8 cellular contexts compared by ENCODE assay signal in the genomic region with DNA sequence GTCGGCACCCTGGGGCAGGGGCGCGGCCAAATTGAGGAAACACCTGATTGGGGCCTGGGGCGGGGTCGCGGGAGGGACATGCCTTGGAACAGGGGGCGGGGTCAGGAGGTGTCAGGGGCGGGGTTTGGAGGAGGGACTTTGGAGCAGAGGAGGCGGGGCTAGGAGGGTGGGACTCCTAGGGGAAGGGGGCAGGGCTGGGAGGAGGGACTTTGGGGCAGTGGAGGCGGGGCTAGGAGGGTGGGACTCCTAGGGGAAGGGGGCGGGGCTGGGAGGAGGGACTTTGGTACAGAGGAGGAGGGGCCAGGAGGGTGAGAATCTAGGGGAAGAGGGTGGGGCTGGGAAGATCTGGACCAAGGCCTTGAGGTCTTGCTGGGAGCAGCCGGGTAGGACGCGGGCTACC. TPM values are rescaled to one million over a fixed set of nuclear protein-coding genes. Genes with fewer than 3 reads are reported as not detected.
DNase-seq lines count a peak whose midpoint lies in the region; ATAC-seq and TF ChIP-seq lines count a peak whose summit lies in the region.
"Had no signal": no experiment of that assay in that cellular context is flagged by ENCODE, and none has a peak within 500 bp of the region (broad histone marks: within the 10 kb centered on the region; RNA-seq: fewer than 3 reads in every experiment).

No MANE protein-coding gene starts in this region.

- H3K27me3 ChIP-seq in GM23248 (replicated peaks; ENCODE audit: insufficient read depth) (no peaks in the 10 kb centered on the region), Panc1 (ENCODE audit: control insufficient read depth, insufficient read depth, low read length) (no peaks in the 10 kb centered on the region)

- no peaks in the 10 kb centered on the region for H3F3A ChIP-seq in GM23248 (ENCODE audit: insufficient read depth)

- CTCF ChIA-PET in Panc1 (lab: Charles Lee): no interaction called here

- H3K36me3 ChIP-seq in GM23248 (ENCODE audit: low read depth) (no peaks in the 10 kb centered on the region), Panc1 (ENCODE audit: control insufficient read depth, insufficient read depth, low read length) (no peaks in the 10 kb centered on the region)

- DNase-seq in GM23248 (peak; percentile 89), Panc1 (ENCODE audit: low read depth, low spot score) (no peak), activated gamma-delta T cell (lab: John Stamatoyannopoulos, UW) (peak; percentile 30), Right ventricle myocardium inferior (ENCODE audit: missing footprints) (peak; percentile 91), SK-N-DZ (ENCODE audit: low spot score) (no peak), OCI-M2 (lab: John Stamatoyannopoulos, UW; ENCODE audit: unreplicated experiment) (no peak)

- in situ Hi-C loops in GM23248 (cut with MboI) (no loop called here), Panc1 (cut with HindIII; ENCODE audit: low pct_unique_long_range_greater_than_20kb, low sequenced_read_pairs) (no loop called here)

- H3K27ac ChIP-seq in GM23248 (no peak overlapping the region), Panc1 (ENCODE audit: low read length) (no peak overlapping the region), skin epidermis (no peak overlapping the region)

- TF ChIP-seq CTCF in Panc1 (IDR thresholded peaks at IDR 0.05): no peak

- POLR2A ChIA-PET in Panc1 (lab: Charles Lee): no interaction called here

- H3K4me1 ChIP-seq in GM23248 (ENCODE audit: insufficient read depth): peaks cover 10% of the 10 kb centered on the region; the same call in 1 of the 2 replicates
- no peaks in the 10 kb centered on the region for H3K4me1 ChIP-seq in Panc1 (ENCODE audit: control insufficient read depth, insufficient read depth, low read length)

- H2AFZ ChIP-seq in GM23248: no peak overlapping the region

- no TSS peak for BruUV-seq in Panc1 (replicated peaks; lab: Mats Ljungman, UMichigan)

- H3K4me3 ChIP-seq in GM23248: no peak overlapping the region
- no peak overlapping the region for H3K4me3 ChIP-seq in Panc1 (ENCODE audit: low read depth in 2 of 2, low read length in 2 of 2)
- peak overlapping the region in 4 of 7 experiments; percentile 1 to 20 (median 14) for H3K4me3 ChIP-seq in skin epidermis

- ATAC-seq in Panc1 (peak; percentile 64), Right ventricle myocardium inferior (peak; percentile 87)

- intact Hi-C loops in Panc1 (cut with micrococcal nuclease; ENCODE audit: unreplicated experiment) (no loop called here), Right ventricle myocardium inferior (cut with DNase I) (no loop called here)

- H3K4me2 ChIP-seq in GM23248 (ENCODE audit: unreplicated experiment): no peak overlapping the region

- no peak overlapping the region for H3K9ac ChIP-seq in GM23248

- no peaks in the 10 kb centered on the region for H4K20me1 ChIP-seq in GM23248 (ENCODE audit: insufficient read depth)

- no peaks in the 10 kb centered on the region for H3K9me2 ChIP-seq in GM23248 (ENCODE audit: insufficient read depth)

- no peaks in the 10 kb centered on the region for H3K79me2 ChIP-seq in GM23248 (ENCODE audit: insufficient read depth)

- H3K9me3 ChIP-seq in GM23248 (ENCODE audit: low read depth): no peaks in the 10 kb centered on the region
- H3K9me3 ChIP-seq in Panc1 (ENCODE audit: control insufficient read depth, insufficient read depth, low read depth, low read length): no peaks in the 10 kb centered on the region

- 5 to 30% methylated on average over 3 to 14 of the region's 14 CpGs for WGBS in GM23248 (ENCODE audit: low coverage in 1 of 2, low lambda C conversion rate in 2 of 2, missing lambda C conversion rate in 2 of 2), 2 experiments

RNA-seq across cellular contexts. Expression of a gene that starts 21.9 kb away (rescaled TPM):
- 0.54 and 0.76 TPM in 2 replicates for total RNA-seq in GM23248 (2014; rRNA removed; shearing (Covaris generic))
- 0.10 and 0.22 TPM in 2 replicates for polyA plus RNA-seq in GM23248 (2016; fragmentation: Nextera tagmentation; extraction: Ambion mirVana)
- total RNA-seq in Panc1 (2021; ENCODE audit: unreplicated experiment): 6.2 TPM
- polyA plus RNA-seq in Panc1 (2012; ENCODE audit: insufficient read length): 8.3 TPM
- 0.38 TPM for total RNA-seq in Right ventricle myocardium inferior
- 0.07 and 0.08 TPM in 2 replicates for polyA plus RNA-seq in SK-N-DZ (2014; cell fraction: cytosol; rRNA removed)
- polyA plus RNA-seq in SK-N-DZ (2014; cell fraction: nucleus; rRNA removed): 0.24 TPM in 1 of 2 replicates, not detected in the other

RNA-seq across cellular contexts. Expression of a gene that starts 24.0 kb away (rescaled TPM):
- 126 and 170 TPM in 2 replicates for total RNA-seq in GM23248 (2014; rRNA removed; shearing (Covaris generic))
- polyA plus RNA-seq in GM23248 (2016; fragmentation: Nextera tagmentation; extraction: Ambion mirVana): 231 and 242 TPM in 2 replicates
- total RNA-seq in Panc1 (2021; ENCODE audit: unreplicated experiment): 111 TPM
- polyA plus RNA-seq in Panc1 (2012; ENCODE audit: insufficient read length): 113 TPM
- 73.5 TPM for total RNA-seq in Right ventricle myocardium inferior
- 42.6 and 46.1 TPM in 2 replicates for polyA plus RNA-seq in SK-N-DZ (2014; cell fraction: cytosol; rRNA removed)
- 16.9 and 19.5 TPM in 2 replicates for polyA plus RNA-seq in SK-N-DZ (2014; cell fraction: nucleus; rRNA removed)

RNA-seq across cellular contexts. Expression of a gene that starts 30.4 kb away (rescaled TPM):
- total RNA-seq in GM23248 (2014; rRNA removed; shearing (Covaris generic)): 36.6 and 38.7 TPM in 2 replicates
- 34.1 and 41.5 TPM in 2 replicates for polyA plus RNA-seq in GM23248 (2016; fragmentation: Nextera tagmentation; extraction: Ambion mirVana)
- total RNA-seq in Panc1 (2021; ENCODE audit: unreplicated experiment) (56.7 TPM), Right ventricle myocardium inferior (17.7 TPM)
- polyA plus RNA-seq in Panc1 (2012; ENCODE audit: insufficient read length): 41.4 TPM
- polyA plus RNA-seq in SK-N-DZ (2014; cell fraction: cytosol; rRNA removed): 29.3 and 41.5 TPM in 2 replicates
- polyA plus RNA-seq in SK-N-DZ (2014; cell fraction: nucleus; rRNA removed): 11.7 and 14.8 TPM in 2 replicates

RNA-seq across cellular contexts. Expression of a gene that starts 40.0 kb away (rescaled TPM):
- total RNA-seq in GM23248 (2014; rRNA removed; shearing (Covaris generic)): 0.97 and 1.1 TPM in 2 replicates
- 0.47 and 0.48 TPM in 2 replicates for polyA plus RNA-seq in GM23248 (2016; fragmentation: Nextera tagmentation; extraction: Ambion mirVana)
- total RNA-seq in Panc1 (2021; ENCODE audit: unreplicated experiment) (2.9 TPM), Right ventricle myocardium inferior (0.19 TPM)
- polyA plus RNA-seq in Panc1 (2012; ENCODE audit: insufficient read length): 0.82 TPM
- polyA plus RNA-seq in SK-N-DZ (2014; cell fraction: cytosol; rRNA removed): 0.14 and 0.38 TPM in 2 replicates
- polyA plus RNA-seq in SK-N-DZ (2014; cell fraction: nucleus; rRNA removed): 1.1 and 1.5 TPM in 2 replicates

RNA-seq across cellular contexts. Expression of a gene that starts 51.2 kb away (rescaled TPM):
- total RNA-seq in GM23248 (2014; rRNA removed; shearing (Covaris generic)): not detected in 2 replicates
- polyA plus RNA-seq in GM23248 (2016; fragmentation: Nextera tagmentation; extraction: Ambion mirVana): not detected in 2 replicates
- total RNA-seq in Panc1 (2021; ENCODE audit: unreplicated experiment) (0.39 TPM), Right ventricle myocardium inferior (not detected)
- polyA plus RNA-seq in Panc1 (2012; ENCODE audit: insufficient read length): 1.0 TPM
- polyA plus RNA-seq in SK-N-DZ (2014; cell fraction: cytosol; rRNA removed): not detected in 2 replicates
- polyA plus RNA-seq in SK-N-DZ (2014; cell fraction: nucleus; rRNA removed): not detected in 2 replicates
- total RNA-seq: T-helper 1 cell treated with Interleukin-12 subunit alpha and Interleukin-12 subunit beta and Interleukin-4 antibody, amounts not matched to agents 30 ng/mL and 1 ng/mL, for 36 hours had no signal

Comparison
In these comparisons a context has a peak if more than half of its experiments do, and no peak if none do; other contexts are left out.
1. DNase-seq: peak in GM23248 (single experiment), activated gamma-delta T cell (single experiment) and Right ventricle myocardium inferior (single experiment); none in Panc1 (single experiment), SK-N-DZ (single experiment) and OCI-M2 (single experiment).
2. H3K4me3 ChIP-seq: peak in skin epidermis (4 of 7); none in GM23248 (single experiment) and Panc1 (0 of 2).